In the genomic region with DNA sequence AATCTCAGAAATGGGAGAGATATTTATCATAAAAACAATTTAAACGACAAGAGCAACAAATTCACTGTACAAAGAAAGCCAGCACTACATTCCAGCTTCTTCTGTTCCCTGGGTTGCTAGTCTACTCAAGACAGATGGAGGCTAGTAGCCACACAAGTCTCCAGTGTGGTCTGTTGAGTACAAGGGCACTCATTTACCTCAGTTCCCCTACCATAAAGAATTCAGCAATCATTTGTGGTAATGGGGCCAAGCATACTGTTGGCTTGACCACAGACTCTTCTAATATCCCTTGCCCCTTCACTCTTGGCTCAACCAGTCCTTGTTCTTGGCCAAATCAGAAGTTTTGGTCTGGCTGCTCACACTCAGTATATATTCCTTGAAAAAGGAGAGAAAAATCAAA, we compare ENCODE assay signal across 28 cellular contexts.
"Had no signal": no experiment of that assay in that cellular context is flagged by ENCODE, and none has a peak within 500 bp of the region (broad histone marks: within the 10 kb centered on the region; RNA-seq: fewer than 3 reads in every experiment).

No MANE protein-coding gene starts in this region.

- H3K27me3 ChIP-seq: adrenal gland, ascending aorta, body of pancreas, esophagus muscularis mucosa, foreskin keratinocyte, gastrocnemius medialis had no signal

- H3K4me1 ChIP-seq: adrenal gland, ascending aorta, body of pancreas, esophagus muscularis mucosa, foreskin keratinocyte, gastrocnemius medialis had no signal

- H3K27ac ChIP-seq: adrenal gland, ascending aorta, body of pancreas, esophagus muscularis mucosa, foreskin keratinocyte, gastrocnemius medialis had no signal

- H3K4me3 ChIP-seq: adrenal gland, ascending aorta, body of pancreas, esophagus muscularis mucosa, gastrocnemius medialis had no signal

- ATAC-seq: activated CD4-positive, alpha-beta T cell treated with anti-CD3 and anti-CD28 coated beads for 36 hours; activated CD8-positive, alpha-beta memory T cell treated with anti-CD3 and anti-CD28 coated beads, Interleukin-2, amount 10 ng/mL, durations not matched to agents 7 days and 5 days; activated CD8-positive, alpha-beta T cell treated with anti-CD3 and anti-CD28 coated beads, Interleukin-2, amount 10 ng/mL, durations not matched to agents 7 days and 5 days; activated naive CD8-positive, alpha-beta T cell treated with anti-CD3 and anti-CD28 coated beads, Interleukin-2, amount 50 U/mL, for 24 hours; body of pancreas; effector memory CD8-positive, alpha-beta T cell; foreskin keratinocyte; gastrocnemius medialis had no signal

- H3K36me3 ChIP-seq: adrenal gland, ascending aorta, esophagus muscularis mucosa, gastrocnemius medialis had no signal

- DNase-seq: activated CD4-positive, alpha-beta memory T cell treated with anti-CD3 and anti-CD28 coated beads for 36 hours; activated CD4-positive, alpha-beta T cell treated with anti-CD3 and anti-CD28 coated beads for 36 hours; activated CD4-positive, alpha-beta T cell treated with anti-CD3 and anti-CD28 coated beads, Interleukin-2, amount 10 ng/mL, durations not matched to agents 24 days and 14 days; activated CD4-positive, CD25-positive, alpha-beta regulatory T cell; activated CD4-positive, CD25-positive, alpha-beta regulatory T cell treated with anti-CD3 and anti-CD28 coated beads, Interleukin-2, amount 50 U/mL, for 72 hours; activated CD8-positive, alpha-beta memory T cell treated with anti-CD3 and anti-CD28 coated beads, Interleukin-2, amount 10 ng/mL, durations not matched to agents 7 days and 5 days; activated CD8-positive, alpha-beta memory T cell treated with anti-CD3 and anti-CD28 coated beads, Interleukin-2, amount 50 U/mL, for 4 hours; activated CD8-positive, alpha-beta T cell treated with anti-CD3 and anti-CD28 coated beads, Interleukin-2, amount 10 ng/mL, durations not matched to agents 7 days and 5 days; activated effector memory CD4-positive, alpha-beta T cell treated with anti-CD3 and anti-CD28 coated beads, Interleukin-2, amount 50 U/mL, for 16 hours; activated naive CD4-positive, alpha-beta T cell treated with anti-CD3 and anti-CD28 coated beads for 36 hours; activated naive CD8-positive, alpha-beta T cell treated with anti-CD3 and anti-CD28 coated beads for 36 hours; activated naive CD8-positive, alpha-beta T cell treated with anti-CD3 and anti-CD28 coated beads, Interleukin-2, amount 50 U/mL, for 24 hours; activated T-cell treated with anti-CD3 and anti-CD28 coated beads, Interleukin-2, amount 50 U/mL, for 1 hour; activated T-cell treated with anti-CD3 and anti-CD28 coated beads, Interleukin-2, amount 50 U/mL, for 48 hours; adrenal gland; body of pancreas; caudate nucleus; cortex of kidney; dermis blood vessel endothelial cell; effector CD4-positive, alpha-beta T cell; effector memory CD8-positive, alpha-beta T cell; erythroblast; foreskin keratinocyte; gastrocnemius medialis; glutamatergic neuron; T-helper 2 cell had no signal

- H3K9me3 ChIP-seq: adrenal gland, ascending aorta, body of pancreas, esophagus muscularis mucosa, gastrocnemius medialis had no signal
